Comparison of ENCODE assay signal across 18 cellular contexts in the genomic region with DNA sequence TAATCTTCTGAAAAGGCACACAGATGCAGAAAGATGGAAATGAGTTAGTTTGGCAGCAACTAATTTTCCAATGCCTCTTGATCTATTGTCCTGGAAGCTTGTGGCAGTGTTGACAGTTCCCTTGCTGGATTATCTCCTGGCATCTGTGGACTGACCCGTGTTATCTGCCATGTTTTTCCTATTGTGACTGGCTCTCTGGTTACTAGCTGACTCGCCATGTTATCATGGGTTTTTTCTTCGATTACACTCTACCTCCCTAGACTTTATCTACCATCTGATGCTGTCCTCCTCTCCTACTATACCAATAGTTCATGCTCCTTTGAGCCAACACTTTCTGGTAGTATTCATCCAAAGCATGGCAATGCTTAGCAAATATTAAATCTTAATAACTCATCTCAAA.
"Had no signal": no experiment of that assay in that cellular context is flagged by ENCODE, and none has a peak within 500 bp of the region (broad histone marks: within the 10 kb centered on the region; RNA-seq: fewer than 3 reads in every experiment).

No MANE protein-coding gene starts in this region.

- H3K36me3 ChIP-seq: breast epithelium, lower lobe of right lung, neutrophil, thyroid gland, vagina had no signal

- H3K36me3 Mint-ChIP-seq: activated CD8-positive, alpha-beta memory T cell treated with anti-CD3 and anti-CD28 coated beads, Interleukin-2, amount 10 ng/mL, durations not matched to agents 7 days and 5 days; activated naive CD8-positive, alpha-beta T cell treated with anti-CD3 and anti-CD28 coated beads for 36 hours; naive thymus-derived CD4-positive, alpha-beta T cell; stimulated activated effector memory CD8-positive, alpha-beta T cell treated with anti-CD3 and anti-CD28 coated beads, Interleukin-12 subunit alpha, Interleukin-12 subunit beta, amount 100 ng/mL, for 72 hours had no signal

- H3K27me3 ChIP-seq: breast epithelium, neutrophil, thyroid gland, vagina had no signal

- DNase-seq: activated CD4-positive, alpha-beta T cell treated with anti-CD3 and anti-CD28 coated beads, Interleukin-2, amount 50 U/mL, for 4 hours; activated CD4-positive, CD25-positive, alpha-beta regulatory T cell treated with anti-CD3 and anti-CD28 coated beads, Interleukin-2, amount 50 U/mL, for 72 hours; activated CD8-positive, alpha-beta memory T cell treated with anti-CD3 and anti-CD28 coated beads, Interleukin-2, amount 10 ng/mL, durations not matched to agents 7 days and 5 days; activated gamma-delta T cell treated with Interleukin-2 at 50 U/mL for 16 hours; activated naive CD8-positive, alpha-beta T cell treated with anti-CD3 and anti-CD28 coated beads for 36 hours; activated T-cell treated with anti-CD3 and anti-CD28 coated beads, Interleukin-2, amount 50 U/mL, for 24 hours; anterior cingulate cortex; lower lobe of right lung; naive thymus-derived CD4-positive, alpha-beta T cell; posterior cingulate gyrus; right cardiac atrium; thyroid gland had no signal

- H3K27ac ChIP-seq: breast epithelium, epithelial cell of prostate, lower lobe of right lung, neutrophil, thyroid gland, vagina had no signal

- H3K4me3 ChIP-seq: breast epithelium, lower lobe of right lung, thyroid gland, vagina had no signal

- H3K4me1 ChIP-seq: breast epithelium, lower lobe of right lung, vagina had no signal

- H3K9me3 ChIP-seq: breast epithelium, lower lobe of right lung, neutrophil, thyroid gland, vagina had no signal

- H3K27me3 Mint-ChIP-seq: activated CD8-positive, alpha-beta memory T cell treated with anti-CD3 and anti-CD28 coated beads, Interleukin-2, amount 10 ng/mL, durations not matched to agents 7 days and 5 days; activated naive CD8-positive, alpha-beta T cell treated with anti-CD3 and anti-CD28 coated beads for 36 hours; activated T-cell treated with anti-CD3 and anti-CD28 coated beads, Interleukin-2, amount 50 U/mL, for 24 hours had no signal

- H3K4me1 Mint-ChIP-seq: activated CD8-positive, alpha-beta memory T cell treated with anti-CD3 and anti-CD28 coated beads, Interleukin-2, amount 10 ng/mL, durations not matched to agents 7 days and 5 days; activated naive CD8-positive, alpha-beta T cell treated with anti-CD3 and anti-CD28 coated beads for 36 hours; naive thymus-derived CD4-positive, alpha-beta T cell; stimulated activated effector memory CD8-positive, alpha-beta T cell treated with anti-CD3 and anti-CD28 coated beads, Interleukin-12 subunit alpha, Interleukin-12 subunit beta, amount 100 ng/mL, for 72 hours had no signal

- ATAC-seq: activated CD8-positive, alpha-beta memory T cell treated with anti-CD3 and anti-CD28 coated beads, Interleukin-2, amount 10 ng/mL, durations not matched to agents 7 days and 5 days; lower lobe of right lung; naive thymus-derived CD4-positive, alpha-beta T cell; right cardiac atrium; stimulated activated effector memory CD8-positive, alpha-beta T cell treated with anti-CD3 and anti-CD28 coated beads, Interleukin-12 subunit alpha, Interleukin-12 subunit beta, amount 100 ng/mL, for 72 hours had no signal

- H3K9me3 Mint-ChIP-seq: T-helper 2 cell treated with Interferon-gamma antibody and Interleukin-4, amounts not matched to agents 5 μg/mL and 100 μg/mL, for 36 hours had no signal

- H3K4me3 Mint-ChIP-seq: activated CD8-positive, alpha-beta memory T cell treated with anti-CD3 and anti-CD28 coated beads, Interleukin-2, amount 10 ng/mL, durations not matched to agents 7 days and 5 days; activated naive CD8-positive, alpha-beta T cell treated with anti-CD3 and anti-CD28 coated beads for 36 hours; activated T-cell treated with anti-CD3 and anti-CD28 coated beads, Interleukin-2, amount 50 U/mL, for 24 hours; naive thymus-derived CD4-positive, alpha-beta T cell; stimulated activated effector memory CD8-positive, alpha-beta T cell treated with anti-CD3 and anti-CD28 coated beads, Interleukin-12 subunit alpha, Interleukin-12 subunit beta, amount 100 ng/mL, for 72 hours; T-helper 2 cell treated with Interferon-gamma antibody and Interleukin-4, amounts not matched to agents 5 μg/mL and 100 μg/mL, for 36 hours had no signal

- H3K27ac Mint-ChIP-seq: activated CD8-positive, alpha-beta memory T cell treated with anti-CD3 and anti-CD28 coated beads, Interleukin-2, amount 10 ng/mL, durations not matched to agents 7 days and 5 days; activated naive CD8-positive, alpha-beta T cell treated with anti-CD3 and anti-CD28 coated beads for 36 hours; activated T-cell treated with anti-CD3 and anti-CD28 coated beads, Interleukin-2, amount 50 U/mL, for 24 hours; naive thymus-derived CD4-positive, alpha-beta T cell; stimulated activated effector memory CD8-positive, alpha-beta T cell treated with anti-CD3 and anti-CD28 coated beads, Interleukin-12 subunit alpha, Interleukin-12 subunit beta, amount 100 ng/mL, for 72 hours; T-helper 2 cell treated with Interferon-gamma antibody and Interleukin-4, amounts not matched to agents 5 μg/mL and 100 μg/mL, for 36 hours had no signal
